Comparison of ENCODE assay signal across 1 cellular context in the genomic region with DNA sequence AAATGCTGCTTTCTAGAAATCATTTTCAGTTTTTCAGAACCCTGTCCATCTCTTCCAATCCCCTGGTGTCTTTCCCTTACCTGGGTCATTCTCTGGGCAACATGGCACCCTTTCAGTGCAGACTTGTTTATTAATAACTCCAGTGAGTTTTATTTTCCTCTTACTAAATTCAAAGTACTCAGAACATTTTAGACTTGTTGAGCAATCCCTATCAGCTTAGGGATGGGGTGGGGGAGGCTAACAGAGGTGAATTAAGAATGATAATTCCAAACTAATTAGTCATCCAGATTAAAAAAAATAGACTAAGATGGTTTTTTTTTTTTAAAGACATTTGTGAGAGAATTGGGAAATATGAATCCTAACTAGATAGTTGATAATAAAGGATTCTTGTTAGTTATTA.
TF ChIP-seq lines count a peak whose summit lies in the region.

No MANE protein-coding gene starts in this region.

TF ChIP-seq in WTC11, 78 proteins besides CTCF, POLR2A, EP300 and RAD21 (continued from another document):
- TF ChIP-seq, protein P1, sequence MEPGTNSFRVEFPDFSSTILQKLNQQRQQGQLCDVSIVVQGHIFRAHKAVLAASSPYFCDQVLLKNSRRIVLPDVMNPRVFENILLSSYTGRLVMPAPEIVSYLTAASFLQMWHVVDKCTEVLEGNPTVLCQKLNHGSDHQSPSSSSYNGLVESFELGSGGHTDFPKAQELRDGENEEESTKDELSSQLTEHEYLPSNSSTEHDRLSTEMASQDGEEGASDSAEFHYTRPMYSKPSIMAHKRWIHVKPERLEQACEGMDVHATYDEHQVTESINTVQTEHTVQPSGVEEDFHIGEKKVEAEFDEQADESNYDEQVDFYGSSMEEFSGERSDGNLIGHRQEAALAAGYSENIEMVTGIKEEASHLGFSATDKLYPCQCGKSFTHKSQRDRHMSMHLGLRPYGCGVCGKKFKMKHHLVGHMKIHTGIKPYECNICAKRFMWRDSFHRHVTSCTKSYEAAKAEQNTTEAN (CRISPR knock-in tag; IDR thresholded peaks at IDR 0.05): no peak
- TF ChIP-seq ZNF423 (CRISPR knock-in tag; IDR thresholded peaks at IDR 0.05) (no peak), ZNF532 (CRISPR knock-in tag; IDR thresholded peaks at IDR 0.05; ENCODE audit: borderline replicate concordance) (no peak), RORB (CRISPR knock-in tag; IDR thresholded peaks at IDR 0.05) (no peak)
- TF ChIP-seq, protein P2, sequence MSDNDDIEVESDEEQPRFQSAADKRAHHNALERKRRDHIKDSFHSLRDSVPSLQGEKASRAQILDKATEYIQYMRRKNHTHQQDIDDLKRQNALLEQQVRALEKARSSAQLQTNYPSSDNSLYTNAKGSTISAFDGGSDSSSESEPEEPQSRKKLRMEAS (CRISPR knock-in tag; IDR thresholded peaks at IDR 0.05): no peak
TF ChIP-seq in WTC11: peak in this region for 0.
